1 cellular context compared by ENCODE assay signal in the genomic region with DNA sequence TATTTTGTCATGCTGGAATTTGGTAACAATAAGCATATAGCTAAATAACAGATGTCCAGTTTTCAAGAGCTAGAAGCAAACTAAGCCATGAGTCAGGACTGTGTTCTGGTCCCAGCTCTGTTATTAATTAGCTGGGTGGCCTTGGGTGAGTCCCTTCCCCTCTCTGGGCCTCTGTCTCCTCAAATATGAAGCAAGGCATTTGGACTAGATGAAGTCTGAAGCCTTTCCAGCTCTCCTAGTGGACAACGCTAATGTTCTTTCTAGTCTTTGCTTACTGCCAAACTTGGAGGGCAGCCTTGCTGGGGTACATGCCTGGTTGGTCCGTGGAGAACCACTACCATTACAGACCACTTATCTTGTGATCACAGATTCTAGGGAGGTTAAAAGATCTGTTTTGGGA.
TF ChIP-seq lines count a peak whose summit lies in the region.

No MANE protein-coding gene starts in this region.

TF ChIP-seq in HCT116, 20 proteins besides CTCF, POLR2A, EP300 and RAD21 (continued from another document):
- TF ChIP-seq, protein P1, sequence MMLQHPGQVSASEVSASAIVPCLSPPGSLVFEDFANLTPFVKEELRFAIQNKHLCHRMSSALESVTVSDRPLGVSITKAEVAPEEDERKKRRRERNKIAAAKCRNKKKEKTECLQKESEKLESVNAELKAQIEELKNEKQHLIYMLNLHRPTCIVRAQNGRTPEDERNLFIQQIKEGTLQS (IDR thresholded peaks at IDR 0.05), result no peak
- no peak for TF ChIP-seq ELF1 (IDR thresholded peaks at IDR 0.05; ENCODE audit: borderline replicate concordance, low read depth)
